16 cellular contexts compared by ENCODE assay signal in the genomic region with DNA sequence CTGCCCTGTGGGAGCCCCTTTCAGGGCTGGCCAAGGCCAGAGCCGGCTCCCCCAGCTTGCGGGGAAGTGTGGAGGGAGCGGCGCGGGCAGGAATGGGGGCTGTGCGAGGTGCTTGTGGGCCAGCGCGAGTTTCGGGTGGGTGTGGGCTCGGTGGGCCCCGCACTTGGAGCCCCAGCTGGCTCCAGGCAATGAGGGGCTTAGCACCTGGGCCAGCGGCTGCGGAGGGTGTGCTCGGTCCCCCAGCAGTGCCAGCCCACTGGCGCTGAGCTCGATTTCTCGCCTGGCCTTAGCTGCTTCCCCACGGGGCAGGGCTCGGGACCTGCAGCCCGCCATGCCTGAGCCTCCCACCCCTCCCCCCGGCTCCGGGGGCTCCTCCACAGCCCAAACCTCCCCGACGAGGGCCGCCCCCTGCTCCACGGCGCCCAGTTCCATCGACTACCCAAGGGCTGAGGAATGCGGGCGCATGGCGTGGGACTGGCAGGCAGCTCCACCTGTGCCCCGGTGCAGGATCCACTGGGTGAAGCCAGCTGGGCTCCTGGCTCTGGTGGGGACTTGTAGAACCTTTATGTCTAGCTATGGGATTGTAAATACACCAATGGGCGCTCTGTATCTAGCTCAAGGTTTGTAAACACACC.
DNase-seq lines count a peak whose midpoint lies in the region; ATAC-seq and TF ChIP-seq lines count a peak whose summit lies in the region.
"Had no signal": no experiment of that assay in that cellular context is flagged by ENCODE, and none has a peak within 500 bp of the region (broad histone marks: within the 10 kb centered on the region; RNA-seq: fewer than 3 reads in every experiment).

No MANE protein-coding gene starts in this region.

- TF ChIP-seq CTCF in heart right ventricle (IDR thresholded peaks at IDR 0.05): no peak
- no peak for TF ChIP-seq CTCF in chondrocyte (IDR thresholded peaks at IDR 0.05)
- no peak for TF ChIP-seq CTCF in nephron progenitor cell (IDR thresholded peaks at IDR 0.05)
- TF ChIP-seq CTCF in testis (IDR thresholded peaks at IDR 0.05): no peak
- TF ChIP-seq CTCF in vagina (IDR thresholded peaks at IDR 0.05): no peak

- H4K12ac ChIP-seq in trophoblast cell (ENCODE audit: low read depth, low read length): no peak overlapping the region

- no peak overlapping the region for H3K4me3 Mint-ChIP-seq in chondrocyte (ENCODE audit: unreplicated experiment)
- no peak overlapping the region for H3K4me3 Mint-ChIP-seq in nephron progenitor cell
- H3K4me3 Mint-ChIP-seq: CD4-positive, alpha-beta T cell had no signal

- no peaks in the 10 kb centered on the region for H3K27me3 Mint-ChIP-seq in chondrocyte (ENCODE audit: low read depth)
- no peaks in the 10 kb centered on the region for H3K27me3 Mint-ChIP-seq in nephron progenitor cell (ENCODE audit: low read depth, poor library complexity)
- H3K27me3 Mint-ChIP-seq: CD4-positive, alpha-beta T cell had no signal

- H2AK5ac ChIP-seq in trophoblast cell (ENCODE audit: low read length): no peak overlapping the region

- peaks cover 4% of the 10 kb centered on the region for H3K79me1 ChIP-seq in trophoblast cell (ENCODE audit: low read length)

- H3K79me2 ChIP-seq in trophoblast cell (ENCODE audit: control insufficient read depth, insufficient read depth, low read length, poor library complexity): no peaks in the 10 kb centered on the region

- no peak for TF ChIP-seq POLR2A in testis (IDR thresholded peaks at IDR 0.05)
- TF ChIP-seq POLR2A in vagina (IDR thresholded peaks at IDR 0.05): no peak

- H3K27ac ChIP-seq in heart right ventricle: no peak overlapping the region
- no peak overlapping the region for H3K27ac ChIP-seq in testis
- H3K27ac ChIP-seq in trophoblast cell (ENCODE audit: low read depth, low read length): no peak overlapping the region
- no peak overlapping the region for H3K27ac ChIP-seq in vagina
- H3K27ac ChIP-seq: 22Rv1, A549, C4-2B, GM23248, HL-60 had no signal

- H3K14ac ChIP-seq in trophoblast cell (ENCODE audit: low read length): no peak overlapping the region

- H3K27me3 ChIP-seq in heart right ventricle (no peaks in the 10 kb centered on the region), testis (no peaks in the 10 kb centered on the region), trophoblast cell (ENCODE audit: insufficient read depth, low read length) (no peaks in the 10 kb centered on the region), vagina (no peaks in the 10 kb centered on the region)

- ATAC-seq in Right ventricle myocardium superior (ENCODE audit: poor library complexity) (no peak), heart right ventricle (no peak)
- ATAC-seq: A549 had no signal

- no peak overlapping the region for H2BK12ac ChIP-seq in trophoblast cell (ENCODE audit: low read length)

- H4K8ac ChIP-seq in trophoblast cell (ENCODE audit: low read depth, low read length): no peak overlapping the region

- H3K4me1 Mint-ChIP-seq in chondrocyte (ENCODE audit: low read depth): no peaks in the 10 kb centered on the region
- peaks cover 5% of the 10 kb centered on the region for H3K4me1 Mint-ChIP-seq in nephron progenitor cell

- no peak overlapping the region for H4K91ac ChIP-seq in trophoblast cell (ENCODE audit: low read depth, low read length)

- H2BK5ac ChIP-seq in trophoblast cell (ENCODE audit: low read depth, low read length, poor library complexity): no peak overlapping the region

- no peak overlapping the region for H3K4me2 ChIP-seq in trophoblast cell (ENCODE audit: low read length)
- H3K4me2 ChIP-seq: A549 had no signal

- H3K9me3 Mint-ChIP-seq in chondrocyte (ENCODE audit: low read depth) (no peaks in the 10 kb centered on the region), nephron progenitor cell (peaks cover 7% of the 10 kb centered on the region)

- DNase-seq in Right ventricle myocardium superior (peak; percentile 34), heart right ventricle (no peak), chondrocyte (ENCODE audit: low spot score) (peak; percentile 76), nephron progenitor cell (no peak), testis (no peak), trophoblast cell (no peak), vagina (ENCODE audit: extremely low spot score in 2 of 2) (no peak)
- DNase-seq: AML-193; Caco-2; CD4-positive, alpha-beta T cell; GM23248 had no signal

- H3K36me3 ChIP-seq in heart right ventricle (no peaks in the 10 kb centered on the region), testis (ENCODE audit: low read depth, missing control alignments) (no peaks in the 10 kb centered on the region), trophoblast cell (ENCODE audit: control insufficient read depth in 1 of 2, insufficient read depth in 2 of 2, low read length in 2 of 2) (no peaks in the 10 kb centered on the region), vagina (no peaks in the 10 kb centered on the region)
- H3K36me3 ChIP-seq: HAP-1 had no signal

- H3K4ac ChIP-seq in trophoblast cell (ENCODE audit: low read depth, low read length): no peak overlapping the region

- H3K27ac Mint-ChIP-seq in chondrocyte (ENCODE audit: unreplicated experiment): no peak overlapping the region
- H3K27ac Mint-ChIP-seq in nephron progenitor cell: peak overlapping the region; percentile 45
- H3K27ac Mint-ChIP-seq: CD4-positive, alpha-beta T cell had no signal

- H2BK120ac ChIP-seq in trophoblast cell (ENCODE audit: insufficient read depth, low read length, poor library complexity): no peak overlapping the region

- no peak overlapping the region for H2AFZ ChIP-seq in trophoblast cell (ENCODE audit: insufficient read depth, low read length, poor library complexity)
- H2AFZ ChIP-seq: GM23248 had no signal

- H3K18ac ChIP-seq in trophoblast cell (ENCODE audit: low read length): no peak overlapping the region

- H3K4me3 ChIP-seq in heart right ventricle (no peak overlapping the region), testis (peak overlapping the region; percentile 21 to 35), trophoblast cell (ENCODE audit: low read depth, low read length) (no peak overlapping the region), vagina (no peak overlapping the region)
- H3K4me3 ChIP-seq: A549, GM23248, HAP-1 had no signal

- no peak overlapping the region for H3K9ac ChIP-seq in trophoblast cell (ENCODE audit: low read length)
- H3K9ac ChIP-seq: GM23248 had no signal

- peaks cover 0 to 27% (median 0%) of the 10 kb centered on the region in 11 donors for H3K9me3 ChIP-seq in heart right ventricle
- no peaks in the 10 kb centered on the region for H3K9me3 ChIP-seq in testis
- H3K9me3 ChIP-seq in trophoblast cell (ENCODE audit: insufficient read depth, low read depth, low read length): peaks cover 2% of the 10 kb centered on the region
- H3K9me3 ChIP-seq in vagina: no peaks in the 10 kb centered on the region
- H3K9me3 ChIP-seq: A549, Caco-2, HAP-1 had no signal

- no peaks in the 10 kb centered on the region for H3K4me1 ChIP-seq in heart right ventricle
- H3K4me1 ChIP-seq in testis: no peaks in the 10 kb centered on the region
- H3K4me1 ChIP-seq in trophoblast cell (ENCODE audit: control insufficient read depth in 1 of 2, insufficient read depth in 2 of 2, low read length in 2 of 2): peaks cover 6 to 7% of the 10 kb centered on the region in 2 experiments
- H3K4me1 ChIP-seq in vagina: no peaks in the 10 kb centered on the region
- H3K4me1 ChIP-seq: A549, Caco-2, HAP-1 had no signal

- no peak overlapping the region for H3K23ac ChIP-seq in trophoblast cell (ENCODE audit: low read length)

- H3K36me3 Mint-ChIP-seq in chondrocyte (ENCODE audit: low read depth): no peaks in the 10 kb centered on the region
- no peaks in the 10 kb centered on the region for H3K36me3 Mint-ChIP-seq in nephron progenitor cell (ENCODE audit: low read depth)

- 91% methylated on average over 30 to 33 of the region's 33 CpGs for WGBS in heart right ventricle, 2 donors
- WGBS in testis, 2 donors: 73 to 78% methylated on average over 11 to 16 of the region's 33 CpGs
- WGBS in trophoblast cell (ENCODE audit: extremely low coverage, insufficient coverage, insufficient read length): no CpG with 5 or more reads among the region's 33 CpGs

- intact Hi-C loops in Right ventricle myocardium superior (cut with DNase I) (no loop called here), heart right ventricle (cut with DNase I) (no loop called here), testis (cut with DNase I; ENCODE audit: low total_unique reads) (no loop called here), vagina (cut with DNase I) (no loop called here)

Comparison
In these comparisons a context has a peak if more than half of its experiments do, and no peak if none do; other contexts are left out.
1. DNase-seq: peak in Right ventricle myocardium superior (single experiment) and chondrocyte (single experiment); none in heart right ventricle (0 of 2), nephron progenitor cell (single experiment), testis (single experiment), trophoblast cell (0 of 2) and vagina (0 of 2).
2. H3K4me3 ChIP-seq: peak in testis (2 of 2); none in heart right ventricle (0 of 10), trophoblast cell (single experiment) and vagina (0 of 2).